Comparison of ENCODE assay signal across 21 cellular contexts in genomic region chr6:2803731-2804429, GRCh38. TPM values are rescaled to one million over a fixed set of nuclear protein-coding genes. Genes with fewer than 3 reads are reported as not detected.
DNase-seq lines count a peak whose midpoint lies in the region; ATAC-seq, FAIRE-seq and TF ChIP-seq lines count a peak whose summit lies in the region.
"Had no signal": no experiment of that assay in that cellular context is flagged by ENCODE, and none has a peak within 500 bp of the region (broad histone marks: within the 10 kb centered on the region; RNA-seq: fewer than 3 reads in every experiment).

No MANE protein-coding gene starts in this region.

- BruUV-seq in HepG2 (replicated peaks; lab: Mats Ljungman, UMichigan), result no TSS peak

- no peak overlapping the region for H3K9ac ChIP-seq in HepG2 (ENCODE audit: insufficient read depth, low read depth, low read length)
- H3K9ac ChIP-seq: GM23248 had no signal

- H3K36me3 ChIP-seq in HepG2 (replicated peaks in 1 of 2; ENCODE audit: control insufficient read depth in 1 of 2, insufficient read depth in 2 of 2, low read length in 2 of 2) (no peaks in the 10 kb centered on the region), right lobe of liver (no peaks in the 10 kb centered on the region), body of pancreas (replicated peaks in 1 of 2; ENCODE audit: insufficient read depth in 1 of 2, low read depth in 2 of 2) (no peaks in the 10 kb centered on the region), lung (ENCODE audit: control insufficient read depth in 2 of 2, insufficient read depth in 2 of 2, low read length in 2 of 2) (no peaks in the 10 kb centered on the region)

- CTCF ChIA-PET in HepG2 (lab: Yijun Ruan, JAX; ENCODE audit: low intra/inter-chr PET ratio, low total read pairs), result no interaction called here

- H2AFZ ChIP-seq in HepG2 (ENCODE audit: low read length), result no peak overlapping the region
- H2AFZ ChIP-seq: GM23248 had no signal

- FAIRE-seq in HepG2 (lab: Jason Lieb, UNC), result peak; percentile 32
- FAIRE-seq: A549, G401.6, GM12878, GM19239, H1 had no signal

- H3K27ac ChIP-seq in HepG2 (ENCODE audit: extremely low read length, insufficient read depth, low read length), result no peak overlapping the region
- H3K27ac ChIP-seq in right lobe of liver, result no peak overlapping the region
- peak overlapping the region in 3 of 4 donors; percentile 36 to 79 (median 38) for H3K27ac ChIP-seq in body of pancreas
- no peak overlapping the region for H3K27ac ChIP-seq in lung (ENCODE audit: low read depth in 1 of 2, low read length in 1 of 2)
- H3K27ac ChIP-seq: A549, GM23248 had no signal

- POLR2A ChIA-PET in HepG2 (lab: Yijun Ruan, JAX), result no interaction called here

- intact Hi-C loops in HepG2 (cut with micrococcal nuclease; ENCODE audit: unreplicated experiment), result no loop called here
- intact Hi-C loops in right lobe of liver (cut with DNase I), result no loop called here
- intact Hi-C loops in body of pancreas (cut with DNase I), result no loop called here

- H3K9me3 ChIP-seq in HepG2 (ENCODE audit: low read length) (no peaks in the 10 kb centered on the region), right lobe of liver (no peaks in the 10 kb centered on the region), body of pancreas (no peaks in the 10 kb centered on the region), lung (ENCODE audit: control insufficient read depth in 2 of 2, insufficient read depth in 1 of 2, low read length in 1 of 2) (no peaks in the 10 kb centered on the region)
- H3K9me3 ChIP-seq: A549, Caco-2 had no signal

- no peak for TF ChIP-seq POLR2A in HepG2 (IDR thresholded peaks at IDR 0.05; ENCODE audit: insufficient read depth in 1 of 2, low read depth in 2 of 2, low read length in 2 of 2)
- TF ChIP-seq POLR2A in right lobe of liver (IDR thresholded peaks at IDR 0.05), result no peak
- no peak for TF ChIP-seq POLR2A in body of pancreas (IDR thresholded peaks at IDR 0.05)

- TF ChIP-seq EP300 in HepG2 (IDR thresholded peaks at IDR 0.05; ENCODE audit: low read depth in 2 of 2, low read length in 2 of 2), result no peak
- TF ChIP-seq EP300 in HepG2 (CRISPR knock-in tag; IDR thresholded peaks at IDR 0.05; ENCODE audit: borderline replicate concordance), result no peak

- DNase-seq in HepG2 (ENCODE audit: low spot score) (no peak), right lobe of liver (no peak), body of pancreas (no peak), lung (ENCODE audit: low spot score) (peak; percentile 16), GF-D8 (lab: John Stamatoyannopoulos, UW) (no peak)
- DNase-seq: 8988T; ACHN; Caco-2; CD4-positive, alpha-beta memory T cell; DMS153; DND-41; GM23248; H7; HCEC 1CT had no signal

- H3K4me3 ChIP-seq in HepG2 (replicated peaks in 1 of 3; ENCODE audit: insufficient read depth in 1 of 3, low read depth in 2 of 3, low read length in 3 of 3) (no peak overlapping the region), right lobe of liver (no peak overlapping the region), body of pancreas (no peak overlapping the region), lung (no peak overlapping the region)
- H3K4me3 ChIP-seq: A549, GM12878, GM23248 had no signal

- no peak for TF ChIP-seq CTCF in HepG2 (CRISPR knock-in tag; IDR thresholded peaks at IDR 0.05)
- no peak for TF ChIP-seq CTCF in right lobe of liver (IDR thresholded peaks at IDR 0.05)
- TF ChIP-seq CTCF in body of pancreas (IDR thresholded peaks at IDR 0.05), result no peak
- TF ChIP-seq CTCF in lung (IDR thresholded peaks at IDR 0.05; ENCODE audit: control extremely low read depth, extremely low read depth), result no peak

- no peaks in the 10 kb centered on the region for H4K20me1 ChIP-seq in HepG2 (ENCODE audit: insufficient read depth, low read length)

- no peaks in the 10 kb centered on the region for H3K79me2 ChIP-seq in HepG2 (ENCODE audit: insufficient read depth, low read length)

- TF ChIP-seq RAD21 in HepG2 (CRISPR knock-in tag; IDR thresholded peaks at IDR 0.05), result no peak

- in situ Hi-C loops in HepG2 (cut with HindIII; ENCODE audit: extremely low pct_ligation_motif_present, low pct_unique_long_range_greater_than_20kb), result no loop called here

- peaks cover 26% of the 10 kb centered on the region for H3K4me1 ChIP-seq in HepG2 (ENCODE audit: insufficient read depth, low read length)
- no peaks in the 10 kb centered on the region for H3K4me1 ChIP-seq in right lobe of liver
- H3K4me1 ChIP-seq in body of pancreas, result peaks cover 74% of the 10 kb centered on the region
- peaks cover 10 to 29% of the 10 kb centered on the region in 2 donors for H3K4me1 ChIP-seq in lung (ENCODE audit: control insufficient read depth in 2 of 2, insufficient read depth in 2 of 2, low read length in 2 of 2)
- H3K4me1 ChIP-seq: A549, Caco-2 had no signal

- H3K27me3 ChIP-seq in HepG2 (ENCODE audit: control insufficient read depth in 1 of 2, insufficient read depth in 2 of 2, low read length in 2 of 2) (no peaks in the 10 kb centered on the region), right lobe of liver (no peaks in the 10 kb centered on the region), body of pancreas (no peaks in the 10 kb centered on the region), lung (ENCODE audit: control insufficient read depth, insufficient read depth) (no peaks in the 10 kb centered on the region)

- ATAC-seq in HepG2, result peak; percentile 45
- no peak for ATAC-seq in right lobe of liver
- ATAC-seq in body of pancreas, result no peak
- ATAC-seq in lung (ENCODE audit: insufficient read depth, low FRiP score), result no peak
- ATAC-seq in SK-N-SH treated with all-trans-retinoic acid at 6 μM for 48 hours, result no peak
- no peak for ATAC-seq in HG03139 (IDR thresholded peaks at IDR 0.05; ENCODE audit: unreplicated experiment)
- ATAC-seq: A549, GM12878 had no signal

- 44% methylated on average over 6 of the region's 7 CpGs for WGBS in HepG2 (ENCODE audit: low lambda C conversion rate)
- 50% methylated on average over 2 of the region's 7 CpGs for WGBS in right lobe of liver (ENCODE audit: insufficient coverage, low coverage, low lambda C conversion rate, missing lambda C conversion rate)
- 85 to 92% methylated on average over 5 to 7 of the region's 7 CpGs for WGBS in body of pancreas, 2 donors
- 73 to 85% methylated on average over 7 of the region's 7 CpGs for WGBS in lung, 2 donors

- no peak overlapping the region for H3K4me2 ChIP-seq in HepG2 (ENCODE audit: low read depth, low read length)
- H3K4me2 ChIP-seq: A549 had no signal

RNA-seq across cellular contexts. Expression of gene SERPINB1, which starts 37.8 kb away (rescaled TPM):
- 41.4 and 60.1 TPM in 2 replicates for total RNA-seq in HepG2 (2016; rRNA removed; fragmentation: Illumina TruSeq; extraction: Trizol)
- total RNA-seq in HepG2 (2016; cell fraction: cytosol; rRNA removed; fragmentation: Illumina TruSeq; extraction: Trizol; ENCODE audit: low read depth), result 22.9 and 24.8 TPM in 2 replicates
- 40.1 and 52.3 TPM in 2 replicates for total RNA-seq in HepG2 (2016; cell fraction: insoluble cytoplasmic fraction; rRNA removed; fragmentation: Illumina TruSeq; extraction: Trizol)
- total RNA-seq in HepG2 (2016; cell fraction: membrane; rRNA removed; fragmentation: Illumina TruSeq; extraction: Trizol), result 38.4 and 42.1 TPM in 2 replicates
- total RNA-seq in HepG2 (2016; cell fraction: nucleus; rRNA removed; fragmentation: Illumina TruSeq; extraction: Trizol), result 23.4 and 26.0 TPM in 2 replicates
- 48.7 and 60.5 TPM in 2 replicates for polyA plus RNA-seq in HepG2 (2011; rRNA removed)
- polyA plus RNA-seq in HepG2 (2011; cell fraction: cytosol; rRNA removed), result 35.1 and 50.0 TPM in 2 replicates
- 16.6 and 20.7 TPM in 2 replicates for polyA plus RNA-seq in HepG2 (2011; cell fraction: nucleus; rRNA removed)
- 55.8 and 68.9 TPM in 2 replicates for polyA plus RNA-seq in HepG2 (2012)
- polyA plus RNA-seq in HepG2 (2016; cell fraction: cytosol; fragmentation: Illumina TruSeq; extraction: Trizol; ENCODE audit: low read depth), result 37.2 and 40.1 TPM in 2 replicates
- polyA plus RNA-seq in HepG2 (2016; cell fraction: insoluble cytoplasmic fraction; fragmentation: Illumina TruSeq; extraction: Trizol; ENCODE audit: low read depth), result 67.5 and 71.1 TPM in 2 replicates
- 42.6 and 44.3 TPM in 2 replicates for polyA plus RNA-seq in HepG2 (2016; cell fraction: membrane; fragmentation: Illumina TruSeq; extraction: Trizol; ENCODE audit: low read depth)
- polyA plus RNA-seq in HepG2 (2016; cell fraction: nucleus; fragmentation: Illumina TruSeq; extraction: Trizol; ENCODE audit: insufficient read depth, low read depth), result 39.9 and 41.4 TPM in 2 replicates
- 29.1 and 31.0 TPM in 2 replicates for polyA minus RNA-seq in HepG2 (2011; rRNA and poly(A)+ RNA removed; ENCODE audit: low replicate concordance)
- polyA minus RNA-seq in HepG2 (2011; cell fraction: cytosol; rRNA and poly(A)+ RNA removed), result 46.4 and 51.7 TPM in 2 replicates
- polyA minus RNA-seq in HepG2 (2011; cell fraction: nucleus; rRNA and poly(A)+ RNA removed), result 32.6 and 44.3 TPM in 2 replicates
- 10 to 100 TPM in 5 of 6 experiments, 1 to 10 TPM in 1; 7.2 to 44.6 (median 25.2) TPM for total RNA-seq in right lobe of liver
- 10 to 100 TPM; 19.1 to 80.4 TPM for total RNA-seq in body of pancreas
- 100 to 1,000 TPM in 1 of 2 donors, 10 to 100 TPM in 1; 58.0 to 106 TPM for total RNA-seq in lung
- polyA plus RNA-seq in lung, result 100 to 1,000 TPM in 1 of 2 donors, 10 to 100 TPM in 1; 85.1 to 242 TPM

RNA-seq across cellular contexts. Expression of gene WRNIP1, which starts 38.7 kb away (rescaled TPM):
- total RNA-seq in HepG2 (2016; rRNA removed; fragmentation: Illumina TruSeq; extraction: Trizol), result 88.9 and 90.3 TPM in 2 replicates
- 14.5 and 15.0 TPM in 2 replicates for total RNA-seq in HepG2 (2016; cell fraction: cytosol; rRNA removed; fragmentation: Illumina TruSeq; extraction: Trizol; ENCODE audit: low read depth)
- 82.7 and 90.1 TPM in 2 replicates for total RNA-seq in HepG2 (2016; cell fraction: insoluble cytoplasmic fraction; rRNA removed; fragmentation: Illumina TruSeq; extraction: Trizol)
- 49.2 and 50.7 TPM in 2 replicates for total RNA-seq in HepG2 (2016; cell fraction: membrane; rRNA removed; fragmentation: Illumina TruSeq; extraction: Trizol)
- total RNA-seq in HepG2 (2016; cell fraction: nucleus; rRNA removed; fragmentation: Illumina TruSeq; extraction: Trizol), result 48.4 and 54.7 TPM in 2 replicates
- 73.4 and 77.7 TPM in 2 replicates for polyA plus RNA-seq in HepG2 (2011; rRNA removed)
- 83.3 and 106 TPM in 2 replicates for polyA plus RNA-seq in HepG2 (2011; cell fraction: cytosol; rRNA removed)
- 69.3 and 70.9 TPM in 2 replicates for polyA plus RNA-seq in HepG2 (2011; cell fraction: nucleus; rRNA removed)
- polyA plus RNA-seq in HepG2 (2012), result 57.7 and 65.4 TPM in 2 replicates
- 15.1 and 16.9 TPM in 2 replicates for polyA plus RNA-seq in HepG2 (2016; cell fraction: cytosol; fragmentation: Illumina TruSeq; extraction: Trizol; ENCODE audit: low read depth)
- 96.1 and 98.5 TPM in 2 replicates for polyA plus RNA-seq in HepG2 (2016; cell fraction: insoluble cytoplasmic fraction; fragmentation: Illumina TruSeq; extraction: Trizol; ENCODE audit: low read depth)
- 36.1 and 39.8 TPM in 2 replicates for polyA plus RNA-seq in HepG2 (2016; cell fraction: membrane; fragmentation: Illumina TruSeq; extraction: Trizol; ENCODE audit: low read depth)
- 90.6 and 97.4 TPM in 2 replicates for polyA plus RNA-seq in HepG2 (2016; cell fraction: nucleus; fragmentation: Illumina TruSeq; extraction: Trizol; ENCODE audit: insufficient read depth, low read depth)
- 73.1 and 84.7 TPM in 2 replicates for polyA minus RNA-seq in HepG2 (2011; rRNA and poly(A)+ RNA removed; ENCODE audit: low replicate concordance)
- 32.4 and 32.5 TPM in 2 replicates for polyA minus RNA-seq in HepG2 (2011; cell fraction: cytosol; rRNA and poly(A)+ RNA removed)
- polyA minus RNA-seq in HepG2 (2011; cell fraction: nucleus; rRNA and poly(A)+ RNA removed), result 39.9 and 43.4 TPM in 2 replicates
- 10 to 100 TPM; 15.8 to 36.8 (median 20.7) TPM for total RNA-seq in right lobe of liver
- 10 to 100 TPM; 61.0 to 62.0 TPM for total RNA-seq in body of pancreas
- total RNA-seq in lung, result 10 to 100 TPM; 36.8 to 48.6 TPM
- 10 to 100 TPM; 36.8 to 56.0 TPM for polyA plus RNA-seq in lung

RNA-seq across cellular contexts. Expression of gene MYLK4, which starts 53.2 kb away (rescaled TPM):
- total RNA-seq in HepG2 (2016; rRNA removed; fragmentation: Illumina TruSeq; extraction: Trizol), result 0.15 and 0.29 TPM in 2 replicates
- total RNA-seq in HepG2 (2016; cell fraction: cytosol; rRNA removed; fragmentation: Illumina TruSeq; extraction: Trizol; ENCODE audit: low read depth), result 0.09 and 0.10 TPM in 2 replicates
- 0.16 and 0.32 TPM in 2 replicates for total RNA-seq in HepG2 (2016; cell fraction: insoluble cytoplasmic fraction; rRNA removed; fragmentation: Illumina TruSeq; extraction: Trizol)
- total RNA-seq in HepG2 (2016; cell fraction: membrane; rRNA removed; fragmentation: Illumina TruSeq; extraction: Trizol), result 0.03 and 0.10 TPM in 2 replicates
- total RNA-seq in HepG2 (2016; cell fraction: nucleus; rRNA removed; fragmentation: Illumina TruSeq; extraction: Trizol), result 0.31 and 0.34 TPM in 2 replicates
- 0.26 and 0.46 TPM in 2 replicates for polyA plus RNA-seq in HepG2 (2011; rRNA removed)
- polyA plus RNA-seq in HepG2 (2011; cell fraction: cytosol; rRNA removed), result 0.07 and 0.17 TPM in 2 replicates
- 1.3 and 2.2 TPM in 2 replicates for polyA plus RNA-seq in HepG2 (2011; cell fraction: nucleus; rRNA removed)
- 0.49 and 0.50 TPM in 2 replicates for polyA plus RNA-seq in HepG2 (2012)
- 0.02 TPM in 1 of 2 replicates, not detected in the other for polyA plus RNA-seq in HepG2 (2016; cell fraction: cytosol; fragmentation: Illumina TruSeq; extraction: Trizol; ENCODE audit: low read depth)
- polyA plus RNA-seq in HepG2 (2016; cell fraction: insoluble cytoplasmic fraction; fragmentation: Illumina TruSeq; extraction: Trizol; ENCODE audit: low read depth), result 0.11 and 0.14 TPM in 2 replicates
- polyA plus RNA-seq in HepG2 (2016; cell fraction: membrane; fragmentation: Illumina TruSeq; extraction: Trizol; ENCODE audit: low read depth), result 0.06 and 0.08 TPM in 2 replicates
- polyA plus RNA-seq in HepG2 (2016; cell fraction: nucleus; fragmentation: Illumina TruSeq; extraction: Trizol; ENCODE audit: insufficient read depth, low read depth), result 0.44 and 0.70 TPM in 2 replicates
- 0.10 and 0.33 TPM in 2 replicates for polyA minus RNA-seq in HepG2 (2011; rRNA and poly(A)+ RNA removed; ENCODE audit: low replicate concordance)
- polyA minus RNA-seq in HepG2 (2011; cell fraction: cytosol; rRNA and poly(A)+ RNA removed), result 0.09 TPM in 1 of 2 replicates, not detected in the other
- polyA minus RNA-seq in HepG2 (2011; cell fraction: nucleus; rRNA and poly(A)+ RNA removed), result 0.64 and 0.87 TPM in 2 replicates
- total RNA-seq in right lobe of liver, result under 1 TPM in 5 of 6 experiments, not detected in 1; 0.22 to 0.46 (median 0.27) TPM
- total RNA-seq in body of pancreas, result under 1 TPM; 0.26 to 0.33 TPM
- total RNA-seq in lung, result 1 to 10 TPM in 1 of 2 donors, under 1 TPM in 1; 0.86 to 1.6 TPM
- 1 to 10 TPM in 1 of 2 donors, under 1 TPM in 1; 0.27 to 1.2 TPM for polyA plus RNA-seq in lung

Comparison
In these comparisons a context has a peak if more than half of its experiments do, and no peak if none do; other contexts are left out.
1. H3K27ac ChIP-seq: peak in body of pancreas (3 of 4); none in HepG2 (single experiment), right lobe of liver (0 of 3) and lung (0 of 2).